9 cellular contexts compared by ENCODE assay signal in genomic region chr6:111105578-111105977, GRCh38. TPM values are rescaled to one million over a fixed set of nuclear protein-coding genes. Genes with fewer than 3 reads are reported as not detected.
A peak's percentile ranks its signal among the peaks of the same experiment; 100 is the strongest.
DNase-seq lines count a peak whose midpoint lies in the region; ATAC-seq and TF ChIP-seq lines count a peak whose summit lies in the region.
"Had no signal": no experiment of that assay in that cellular context is flagged by ENCODE, and none has a peak within 500 bp of the region (broad histone marks: within the 10 kb centered on the region; RNA-seq: fewer than 3 reads in every experiment).

No MANE protein-coding gene starts in this region.

- H3K36me3 ChIP-seq in body of pancreas (replicated peaks in 1 of 2; ENCODE audit: insufficient read depth in 1 of 2, low read depth in 2 of 2) (no peaks in the 10 kb centered on the region), sigmoid colon (no peaks in the 10 kb centered on the region)

- H3K27ac Mint-ChIP-seq in nephron (peak overlapping the region in 2 of 3 experiments; percentile 4 to 6), T-helper 17 cell (no peak overlapping the region)

- no peak for TF ChIP-seq EP300 in sigmoid colon (IDR thresholded peaks at IDR 0.05)

- H3K27me3 Mint-ChIP-seq in nephron (ENCODE audit: low read depth) (no peaks in the 10 kb centered on the region), T-helper 17 cell (peaks cover 14% of the 10 kb centered on the region)
- H3K27me3 Mint-ChIP-seq: activated naive CD4-positive, alpha-beta T cell treated with anti-CD3 and anti-CD28 coated beads, Interleukin-2, amount 50 U/mL, for 24 hours had no signal

- H3K27ac ChIP-seq in body of pancreas (peak overlapping the region; percentile 3 to 29 (median 12)), sigmoid colon (no peak overlapping the region)

- intact Hi-C loops in body of pancreas (cut with DNase I) = no loop called here
- intact Hi-C loops in sigmoid colon (cut with DNase I) = no loop called here

- H3K27me3 ChIP-seq in body of pancreas (no peaks in the 10 kb centered on the region), sigmoid colon (no peaks in the 10 kb centered on the region)

- H3K9me3 ChIP-seq in body of pancreas (no peaks in the 10 kb centered on the region), T-helper 17 cell (ENCODE audit: control insufficient read depth, low read length, poor library complexity, severe bottlenecking) (peaks cover 6% of the 10 kb centered on the region), sigmoid colon (peaks cover 0 to 6% (median 2%) of the 10 kb centered on the region in 4 donors)

- TF ChIP-seq CTCF in body of pancreas (IDR thresholded peaks at IDR 0.05) (peak in 3 of 7 experiments; percentile 20 to 28 (median 23)), nephron (IDR thresholded peaks at IDR 0.05; ENCODE audit: unreplicated experiment in 3 of 3) (no peak), sigmoid colon (IDR thresholded peaks at IDR 0.05) (no peak)

- 15% methylated on average over 5 of the region's 5 CpGs for WGBS in body of pancreas, 2 donors
- 13 to 60% methylated on average over 5 of the region's 5 CpGs for WGBS in sigmoid colon, 2 donors

- peaks cover 31% of the 10 kb centered on the region for H3K4me1 ChIP-seq in body of pancreas
- no peaks in the 10 kb centered on the region for H3K4me1 ChIP-seq in sigmoid colon

- H3K9me3 Mint-ChIP-seq in nephron = peaks cover 10% of the 10 kb centered on the region
- H3K9me3 Mint-ChIP-seq: activated naive CD4-positive, alpha-beta T cell treated with anti-CD3 and anti-CD28 coated beads, Interleukin-2, amount 50 U/mL, for 24 hours had no signal

- no peak overlapping the region for H3K4me3 Mint-ChIP-seq in nephron
- H3K4me3 Mint-ChIP-seq in T-helper 17 cell = no peak overlapping the region
- H3K4me3 Mint-ChIP-seq: activated naive CD4-positive, alpha-beta T cell treated with anti-CD3 and anti-CD28 coated beads, Interleukin-2, amount 50 U/mL, for 24 hours had no signal

- ATAC-seq in body of pancreas (peak; percentile 75), T-helper 17 cell (no peak), HG03571 (IDR thresholded peaks at IDR 0.05; ENCODE audit: unreplicated experiment) (no peak)

- H3K4me1 Mint-ChIP-seq in nephron = peaks cover 5% of the 10 kb centered on the region
- H3K4me1 Mint-ChIP-seq in T-helper 17 cell = peaks cover 13% of the 10 kb centered on the region

- H3K4me3 ChIP-seq in body of pancreas (no peak overlapping the region), sigmoid colon (no peak overlapping the region)

- H3K36me3 Mint-ChIP-seq in nephron (ENCODE audit: low read depth) (peaks cover 20% of the 10 kb centered on the region), T-helper 17 cell (ENCODE audit: low read depth) (peaks cover 4% of the 10 kb centered on the region)

- peak; percentile 80 for DNase-seq in DMS79 (lab: John Stamatoyannopoulos, UW)
- DNase-seq in NCI-H2029 treated with DMSO at 0.1 percent for 48 hours (lab: John Stamatoyannopoulos, UW) = peak; percentile 74
- DNase-seq in body of pancreas = peak; percentile 78 to 91 (median 86)
- DNase-seq in T-helper 17 cell = no peak
- DNase-seq in sigmoid colon = no peak
- no peak for DNase-seq in NCI-H2171 (lab: John Stamatoyannopoulos, UW)

- no peak for TF ChIP-seq POLR2A in body of pancreas (IDR thresholded peaks at IDR 0.05)
- TF ChIP-seq POLR2A in sigmoid colon (IDR thresholded peaks at IDR 0.05) = no peak

RNA-seq across cellular contexts. Expression of gene SLC16A10, which starts 18.3 kb away (rescaled TPM):
- total RNA-seq in body of pancreas (100 to 1,000 TPM in 1 of 2 donors, 10 to 100 TPM in 1; 59.4 to 124 TPM), T-helper 17 cell (1 to 10 TPM; 5.1 to 6.3 TPM), sigmoid colon (under 1 TPM; 0.36 to 0.99 (median 0.89) TPM)
- polyA plus RNA-seq in sigmoid colon = 1 to 10 TPM in 1 of 3 donors, under 1 TPM in 2; under 0.01 to 1.2 (median 0.23) TPM

Comparison
In these comparisons a context has a peak if more than half of its experiments do, and no peak if none do; other contexts are left out.
1. DNase-seq: peak in DMS79 (single experiment), NCI-H2029 treated with DMSO at 0.1 percent for 48 hours (single experiment) and body of pancreas (4 of 4); none in T-helper 17 cell (0 of 3), sigmoid colon (single experiment) and NCI-H2171 (single experiment).
2. H3K27ac ChIP-seq: peak in body of pancreas (4 of 4); none in sigmoid colon (0 of 4).
3. RNA of gene SLC16A10, which starts 18.3 kb away (total RNA-seq): 59.4 to 124 TPM in body of pancreas; 5.1 to 6.3 TPM in T-helper 17 cell and 0.36 to 0.99 TPM in sigmoid colon; every median in the first group is over 4 times any median in the second.